1 cellular context compared by ENCODE assay signal in genomic region chr1:235011599-235012435, GRCh38.
TF ChIP-seq lines count a peak whose summit lies in the region.

No MANE protein-coding gene starts in this region.

TF ChIP-seq in K562, 482 proteins besides CTCF, POLR2A, EP300 and RAD21 (continued from another document and continues in another):
- TF ChIP-seq, protein P1, sequence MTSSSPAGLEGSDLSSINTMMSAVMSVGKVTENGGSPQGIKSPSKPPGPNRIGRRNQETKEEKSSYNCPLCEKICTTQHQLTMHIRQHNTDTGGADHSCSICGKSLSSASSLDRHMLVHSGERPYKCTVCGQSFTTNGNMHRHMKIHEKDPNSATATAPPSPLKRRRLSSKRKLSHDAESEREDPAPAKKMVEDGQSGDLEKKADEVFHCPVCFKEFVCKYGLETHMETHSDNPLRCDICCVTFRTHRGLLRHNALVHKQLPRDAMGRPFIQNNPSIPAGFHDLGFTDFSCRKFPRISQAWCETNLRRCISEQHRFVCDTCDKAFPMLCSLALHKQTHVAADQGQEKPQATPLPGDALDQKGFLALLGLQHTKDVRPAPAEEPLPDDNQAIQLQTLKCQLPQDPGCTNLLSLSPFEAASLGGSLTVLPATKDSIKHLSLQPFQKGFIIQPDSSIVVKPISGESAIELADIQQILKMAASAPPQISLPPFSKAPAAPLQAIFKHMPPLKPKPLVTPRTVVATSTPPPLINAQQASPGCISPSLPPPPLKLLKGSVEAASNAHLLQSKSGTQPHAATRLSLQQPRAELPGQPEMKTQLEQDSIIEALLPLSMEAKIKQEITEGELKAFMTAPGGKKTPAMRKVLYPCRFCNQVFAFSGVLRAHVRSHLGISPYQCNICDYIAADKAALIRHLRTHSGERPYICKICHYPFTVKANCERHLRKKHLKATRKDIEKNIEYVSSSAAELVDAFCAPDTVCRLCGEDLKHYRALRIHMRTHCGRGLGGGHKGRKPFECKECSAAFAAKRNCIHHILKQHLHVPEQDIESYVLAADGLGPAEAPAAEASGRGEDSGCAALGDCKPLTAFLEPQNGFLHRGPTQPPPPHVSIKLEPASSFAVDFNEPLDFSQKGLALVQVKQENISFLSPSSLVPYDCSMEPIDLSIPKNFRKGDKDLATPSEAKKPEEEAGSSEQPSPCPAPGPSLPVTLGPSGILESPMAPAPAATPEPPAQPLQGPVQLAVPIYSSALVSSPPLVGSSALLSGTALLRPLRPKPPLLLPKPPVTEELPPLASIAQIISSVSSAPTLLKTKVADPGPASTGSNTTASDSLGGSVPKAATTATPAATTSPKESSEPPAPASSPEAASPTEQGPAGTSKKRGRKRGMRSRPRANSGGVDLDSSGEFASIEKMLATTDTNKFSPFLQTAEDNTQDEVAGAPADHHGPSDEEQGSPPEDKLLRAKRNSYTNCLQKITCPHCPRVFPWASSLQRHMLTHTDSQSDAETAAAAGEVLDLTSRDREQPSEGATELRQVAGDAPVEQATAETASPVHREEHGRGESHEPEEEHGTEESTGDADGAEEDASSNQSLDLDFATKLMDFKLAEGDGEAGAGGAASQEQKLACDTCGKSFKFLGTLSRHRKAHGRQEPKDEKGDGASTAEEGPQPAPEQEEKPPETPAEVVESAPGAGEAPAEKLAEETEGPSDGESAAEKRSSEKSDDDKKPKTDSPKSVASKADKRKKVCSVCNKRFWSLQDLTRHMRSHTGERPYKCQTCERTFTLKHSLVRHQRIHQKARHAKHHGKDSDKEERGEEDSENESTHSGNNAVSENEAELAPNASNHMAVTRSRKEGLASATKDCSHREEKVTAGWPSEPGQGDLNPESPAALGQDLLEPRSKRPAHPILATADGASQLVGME (CRISPR knock-in tag; IDR thresholded peaks at IDR 0.05): peak; percentile 68; the same call in 1 of the 2 replicates
- TF ChIP-seq ZNF316 (IDR thresholded peaks at IDR 0.05) (peak; percentile 84), JUND (IDR thresholded peaks at IDR 0.05; ENCODE audit: borderline replicate concordance, low read depth, low read length) (peak; percentile 91), JUND (tag; IDR thresholded peaks at IDR 0.05; ENCODE audit: borderline replicate concordance, low read depth, low read length) (peak; percentile 89), ZBED1 (IDR thresholded peaks at IDR 0.05) (no peak), CREB1 (IDR thresholded peaks at IDR 0.05) (peak; percentile 68), CREB1 (CRISPR knock-in tag; IDR thresholded peaks at IDR 0.05) (no peak), MEIS2 (IDR thresholded peaks at IDR 0.05; ENCODE audit: partially characterized antibody) (peak; percentile 94), HMG20A (CRISPR knock-in tag; conservative IDR thresholded peaks at IDR 0.05) (no peak), ZNF551 (CRISPR knock-in tag; IDR thresholded peaks at IDR 0.05) (no peak), RBFOX2 (IDR thresholded peaks at IDR 0.05; ENCODE audit: low read depth, low read length) (peak; percentile 57), TOE1 (IDR thresholded peaks at IDR 0.05; ENCODE audit: borderline replicate concordance) (no peak), TOE1 (CRISPR knock-in tag; IDR thresholded peaks at IDR 0.05; ENCODE audit: borderline replicate concordance, low read depth) (no peak; the same call in 1 of the 2 replicates), RFX7 (CRISPR knock-in tag; IDR thresholded peaks at IDR 0.05) (no peak), BCLAF1 (IDR thresholded peaks at IDR 0.05; ENCODE audit: borderline replicate concordance in 1 of 2, control insufficient read depth in 1 of 2, low read depth in 2 of 2, low read length in 1 of 2) (0 out of 4 replicates have a peak, but pooled peaks of 1 of the 2 experiments have one; percentile 54), SMARCA4 (IDR thresholded peaks at IDR 0.05) (peak; percentile 83; the same call in 1 of the 2 replicates), TEAD4 (IDR thresholded peaks at IDR 0.05; ENCODE audit: low read length) (peak; percentile 68), TEAD4 (CRISPR knock-in tag; IDR thresholded peaks at IDR 0.05; ENCODE audit: borderline replicate concordance) (no peak), POLR3A (IDR thresholded peaks at IDR 0.05; ENCODE audit: borderline replicate concordance, extremely low read depth, insufficient read depth, insufficient read length) (no peak), ZFP1 (CRISPR knock-in tag; IDR thresholded peaks at IDR 0.05) (no peak), ZNF347 (CRISPR knock-in tag; IDR thresholded peaks at IDR 0.05; ENCODE audit: low read depth) (no peak), FOXK2 (conservative IDR thresholded peaks at IDR 0.05 in 1 of 2, IDR thresholded peaks at IDR 0.05 in 1 of 2; ENCODE audit: low read depth in 2 of 2) (peak in 1 of 2 experiments; percentile 67; a peak in 3 of 4 replicates), OTX1 (CRISPR knock-in tag; IDR thresholded peaks at IDR 0.05) (peak; percentile 32; the same call in 1 of the 2 replicates), RFX5 (IDR thresholded peaks at IDR 0.05; ENCODE audit: low read depth, low read length) (no peak), ZNF277 (CRISPR knock-in tag; IDR thresholded peaks at IDR 0.05; ENCODE audit: borderline replicate concordance) (no peak), MECOM (CRISPR knock-in tag; IDR thresholded peaks at IDR 0.05) (0 out of 2 replicates have a peak, but pooled peaks have one; percentile 7), ZNF174 (CRISPR knock-in tag; IDR thresholded peaks at IDR 0.05) (no peak), MAZ (CRISPR knock-in tag; conservative IDR thresholded peaks at IDR 0.05 in 1 of 2, IDR thresholded peaks at IDR 0.05 in 1 of 2) (peak in 1 of 2 experiments; percentile 15; a peak in 1 of 4 replicates), SMAD1 (IDR thresholded peaks at IDR 0.05; ENCODE audit: low read depth, low read length, partially characterized antibody) (peak; percentile 64), MYNN (IDR thresholded peaks at IDR 0.05) (peak; percentile 55; the same call in 1 of the 2 replicates), MYNN (CRISPR knock-in tag; IDR thresholded peaks at IDR 0.05) (no peak), CEBPB (tag; IDR thresholded peaks at IDR 0.05) (peak; percentile 90), LEF1 (IDR thresholded peaks at IDR 0.05) (peak; percentile 40; the same call in 1 of the 2 replicates), LCOR (CRISPR knock-in tag; IDR thresholded peaks at IDR 0.05) (peak; percentile 97), ZNF592 (IDR thresholded peaks at IDR 0.05) (peak; percentile 54), ZC3H4 (CRISPR knock-in tag; IDR thresholded peaks at IDR 0.05; ENCODE audit: borderline replicate concordance) (no peak), MTF1 (CRISPR knock-in tag; IDR thresholded peaks at IDR 0.05; ENCODE audit: borderline replicate concordance) (no peak), ZNF24 (IDR thresholded peaks at IDR 0.05) (no peak), L3MBTL2 (IDR thresholded peaks at IDR 0.05) (peak; percentile 50; the same call in 1 of the 2 replicates), ZBTB7A (IDR thresholded peaks at IDR 0.05; ENCODE audit: borderline replicate concordance, control insufficient read depth, low read depth, low read length) (peak; percentile 13; the same call in 1 of the 2 replicates), FOSL1 (tag; conservative IDR thresholded peaks at IDR 0.05) (peak; percentile 97), CREB3L1 (IDR thresholded peaks at IDR 0.05; ENCODE audit: borderline replicate concordance, low read depth) (peak; percentile 45; the same call in 1 of the 2 replicates), RHOXF2B (CRISPR knock-in tag; conservative IDR thresholded peaks at IDR 0.05) (no peak), ZNF766 (CRISPR knock-in tag; conservative IDR thresholded peaks at IDR 0.05) (no peak), NRF1 (conservative IDR thresholded peaks at IDR 0.05 in 1 of 2, IDR thresholded peaks at IDR 0.05 in 1 of 2) (peak; percentile 62 to 64; a peak in 3 of 4 replicates), ETV1 (tag; conservative IDR thresholded peaks at IDR 0.05; ENCODE audit: low read depth) (peak; percentile 67; the same call in 1 of the 2 replicates), CEBPG (CRISPR knock-in tag; IDR thresholded peaks at IDR 0.05) (peak; percentile 94), CEBPG (tag; conservative IDR thresholded peaks at IDR 0.05 in 1 of 2, IDR thresholded peaks at IDR 0.05 in 1 of 2) (peak; percentile 87 to 98), BRF1 (IDR thresholded peaks at IDR 0.05; ENCODE audit: borderline replicate concordance, extremely low read depth, insufficient read length) (no peak), ZNF184 (CRISPR knock-in tag; IDR thresholded peaks at IDR 0.05) (no peak), SAFB (IDR thresholded peaks at IDR 0.05; ENCODE audit: borderline replicate concordance, low read depth, low read length) (no peak), ZFPM2 (CRISPR knock-in tag; IDR thresholded peaks at IDR 0.05) (no peak)
- TF ChIP-seq, protein P2, sequence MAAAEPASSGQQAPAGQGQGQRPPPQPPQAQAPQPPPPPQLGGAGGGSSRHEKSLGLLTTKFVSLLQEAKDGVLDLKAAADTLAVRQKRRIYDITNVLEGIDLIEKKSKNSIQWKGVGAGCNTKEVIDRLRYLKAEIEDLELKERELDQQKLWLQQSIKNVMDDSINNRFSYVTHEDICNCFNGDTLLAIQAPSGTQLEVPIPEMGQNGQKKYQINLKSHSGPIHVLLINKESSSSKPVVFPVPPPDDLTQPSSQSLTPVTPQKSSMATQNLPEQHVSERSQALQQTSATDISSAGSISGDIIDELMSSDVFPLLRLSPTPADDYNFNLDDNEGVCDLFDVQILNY (CRISPR knock-in tag; IDR thresholded peaks at IDR 0.05): peak; percentile 79; the same call in 1 of the 2 replicates
- TF ChIP-seq, protein P3, sequence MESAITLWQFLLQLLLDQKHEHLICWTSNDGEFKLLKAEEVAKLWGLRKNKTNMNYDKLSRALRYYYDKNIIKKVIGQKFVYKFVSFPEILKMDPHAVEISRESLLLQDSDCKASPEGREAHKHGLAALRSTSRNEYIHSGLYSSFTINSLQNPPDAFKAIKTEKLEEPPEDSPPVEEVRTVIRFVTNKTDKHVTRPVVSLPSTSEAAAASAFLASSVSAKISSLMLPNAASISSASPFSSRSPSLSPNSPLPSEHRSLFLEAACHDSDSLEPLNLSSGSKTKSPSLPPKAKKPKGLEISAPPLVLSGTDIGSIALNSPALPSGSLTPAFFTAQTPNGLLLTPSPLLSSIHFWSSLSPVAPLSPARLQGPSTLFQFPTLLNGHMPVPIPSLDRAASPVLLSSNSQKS (CRISPR knock-in tag; IDR thresholded peaks at IDR 0.05): no peak
